15 cellular contexts compared by ENCODE assay signal in genomic region chr6:15754035-15754705, GRCh38.
DNase-seq lines count a peak whose midpoint lies in the region; ATAC-seq and TF ChIP-seq lines count a peak whose summit lies in the region.
"Had no signal": no experiment of that assay in that cellular context is flagged by ENCODE, and none has a peak within 500 bp of the region (broad histone marks: within the 10 kb centered on the region; RNA-seq: fewer than 3 reads in every experiment).

No MANE protein-coding gene starts in this region.

- no peak overlapping the region for H3K4me3 Mint-ChIP-seq in stimulated activated memory B cell treated with anti-CD40 and anti-IgM and Interleukin-4, amounts not matched to agents 10 μg/mL and 1 μg/mL and 100 μg/mL, for 72 hours
- H3K4me3 Mint-ChIP-seq: T-helper 1 cell treated with Interleukin-12 subunit alpha and Interleukin-12 subunit beta and Interleukin-4 antibody, amounts not matched to agents 30 μg/mL and 1 μg/mL, for 36 hours had no signal

- H2BK120ac ChIP-seq in trophoblast cell (ENCODE audit: insufficient read depth, low read length, poor library complexity), result no peak overlapping the region

- no peak for TF ChIP-seq CTCF in upper lobe of left lung (IDR thresholded peaks at IDR 0.05)

- H3K36me3 ChIP-seq in trophoblast cell (ENCODE audit: control insufficient read depth in 1 of 2, insufficient read depth in 2 of 2, low read length in 2 of 2) (no peaks in the 10 kb centered on the region), upper lobe of left lung (no peaks in the 10 kb centered on the region)

- H3K23ac ChIP-seq in trophoblast cell (ENCODE audit: low read length), result no peak overlapping the region

- no peak overlapping the region for H2BK5ac ChIP-seq in trophoblast cell (ENCODE audit: low read depth, low read length, poor library complexity)

- H2AFZ ChIP-seq in trophoblast cell (ENCODE audit: insufficient read depth, low read length, poor library complexity), result peak overlapping the region; percentile 46

- no peak overlapping the region for H3K9ac ChIP-seq in trophoblast cell (ENCODE audit: low read length)

- no peak overlapping the region for H4K91ac ChIP-seq in trophoblast cell (ENCODE audit: low read depth, low read length)

- ATAC-seq in esophagus mucosa, result peak; percentile 15
- ATAC-seq in upper lobe of left lung (ENCODE audit: low FRiP score in 2 of 2), result no peak
- no peak for ATAC-seq in stimulated activated memory B cell treated with anti-CD40 and anti-IgM and Interleukin-4, amounts not matched to agents 10 μg/mL and 1 μg/mL and 100 μg/mL, for 72 hours
- ATAC-seq: left colon had no signal

- no CpG with 5 or more reads among the region's 5 CpGs for WGBS in trophoblast cell (ENCODE audit: extremely low coverage, insufficient coverage, insufficient read length)
- 79 to 89% methylated on average over 5 of the region's 5 CpGs for WGBS in upper lobe of left lung, 2 donors

- H3K79me2 ChIP-seq in trophoblast cell (ENCODE audit: control insufficient read depth, insufficient read depth, low read length, poor library complexity), result no peaks in the 10 kb centered on the region

- no peak overlapping the region for H3K4ac ChIP-seq in trophoblast cell (ENCODE audit: low read depth, low read length)

- no peak overlapping the region for H3K18ac ChIP-seq in trophoblast cell (ENCODE audit: low read length)

- H2AK5ac ChIP-seq in trophoblast cell (ENCODE audit: low read length), result no peak overlapping the region

- no peaks in the 10 kb centered on the region for H3K36me3 Mint-ChIP-seq in stimulated activated memory B cell treated with anti-CD40 and anti-IgM and Interleukin-4, amounts not matched to agents 10 μg/mL and 1 μg/mL and 100 μg/mL, for 72 hours

- H3K4me3 ChIP-seq in trophoblast cell (ENCODE audit: low read depth, low read length) (no peak overlapping the region), upper lobe of left lung (no peak overlapping the region)

- H3K27me3 Mint-ChIP-seq in stimulated activated memory B cell treated with anti-CD40 and anti-IgM and Interleukin-4, amounts not matched to agents 10 μg/mL and 1 μg/mL and 100 μg/mL, for 72 hours, result no peaks in the 10 kb centered on the region

- H3K9me3 Mint-ChIP-seq in stimulated activated memory B cell treated with anti-CD40 and anti-IgM and Interleukin-4, amounts not matched to agents 10 μg/mL and 1 μg/mL and 100 μg/mL, for 72 hours, result no peaks in the 10 kb centered on the region
- H3K9me3 Mint-ChIP-seq: T-helper 1 cell treated with Interleukin-12 subunit alpha and Interleukin-12 subunit beta and Interleukin-4 antibody, amounts not matched to agents 30 μg/mL and 1 μg/mL, for 36 hours had no signal

- H3K14ac ChIP-seq in trophoblast cell (ENCODE audit: low read length), result no peak overlapping the region

- no peak overlapping the region for H3K27ac Mint-ChIP-seq in stimulated activated memory B cell treated with anti-CD40 and anti-IgM and Interleukin-4, amounts not matched to agents 10 μg/mL and 1 μg/mL and 100 μg/mL, for 72 hours
- H3K27ac Mint-ChIP-seq: T-helper 1 cell treated with Interleukin-12 subunit alpha and Interleukin-12 subunit beta and Interleukin-4 antibody, amounts not matched to agents 30 μg/mL and 1 μg/mL, for 36 hours had no signal

- H3K79me1 ChIP-seq in trophoblast cell (ENCODE audit: low read length), result no peaks in the 10 kb centered on the region

- TF ChIP-seq POLR2A in upper lobe of left lung (IDR thresholded peaks at IDR 0.05), result no peak

- no peak overlapping the region for H4K12ac ChIP-seq in trophoblast cell (ENCODE audit: low read depth, low read length)

- H3K4me2 ChIP-seq in trophoblast cell (ENCODE audit: low read length), result no peak overlapping the region

- H3K27ac ChIP-seq in trophoblast cell (ENCODE audit: low read depth, low read length) (no peak overlapping the region), upper lobe of left lung (no peak overlapping the region)

- no peak for TF ChIP-seq EP300 in upper lobe of left lung (IDR thresholded peaks at IDR 0.05)

- H3K4me1 ChIP-seq in trophoblast cell (ENCODE audit: control insufficient read depth in 1 of 2, insufficient read depth in 2 of 2, low read length in 2 of 2), result peaks cover 0 to 6% of the 10 kb centered on the region in 2 experiments
- peaks cover 0 to 3% (median 0%) of the 10 kb centered on the region in 4 donors for H3K4me1 ChIP-seq in upper lobe of left lung

- H3K27me3 ChIP-seq in trophoblast cell (ENCODE audit: insufficient read depth, low read length) (no peaks in the 10 kb centered on the region), upper lobe of left lung (no peaks in the 10 kb centered on the region)

- peak; percentile 34 for DNase-seq in GM03348 (ENCODE audit: low spot score)
- peak; percentile 7 for DNase-seq in MV-4-11 (lab: John Stamatoyannopoulos, UW)
- peak in 1 of 2 donors; percentile 12 for DNase-seq in trophoblast cell
- no peak for DNase-seq in COR-L47 (lab: John Stamatoyannopoulos, UW)
- DNase-seq in upper lobe of left lung, result no peak
- DNase-seq in T-helper 9 cell, result no peak
- DNase-seq: DMS79; left colon; NCI-H1048; NK-92 treated with Interleukin-12 subunit alpha and Interleukin-12 subunit beta, amount 100 ng/mL, for 24 hours; occipital lobe; stimulated activated CD4-positive, alpha-beta T cell treated with anti-CD3 and anti-CD28 coated beads, Interleukin-4, amount 100 ng/mL, for 1 hour had no signal

- peaks cover 1% of the 10 kb centered on the region for H3K9me3 ChIP-seq in trophoblast cell (ENCODE audit: insufficient read depth, low read depth, low read length)
- H3K9me3 ChIP-seq in upper lobe of left lung, result no peaks in the 10 kb centered on the region

- no peak overlapping the region for H4K8ac ChIP-seq in trophoblast cell (ENCODE audit: low read depth, low read length)

- no peaks in the 10 kb centered on the region for H3K4me1 Mint-ChIP-seq in stimulated activated memory B cell treated with anti-CD40 and anti-IgM and Interleukin-4, amounts not matched to agents 10 μg/mL and 1 μg/mL and 100 μg/mL, for 72 hours

- no peak overlapping the region for H2BK12ac ChIP-seq in trophoblast cell (ENCODE audit: low read length)

Comparison
In these comparisons a context has a peak if more than half of its experiments do, and no peak if none do; other contexts are left out.
1. DNase-seq: peak in GM03348 (single experiment) and MV-4-11 (single experiment); none in COR-L47 (single experiment), upper lobe of left lung (0 of 2) and T-helper 9 cell (single experiment).